In genomic region chr15:45704329-45705249, GRCh38 we compare ENCODE assay signal across 7 cellular contexts.
A peak's percentile ranks its signal among the peaks of the same experiment; 100 is the strongest.
DNase-seq lines count a peak whose midpoint lies in the region; ATAC-seq and TF ChIP-seq lines count a peak whose summit lies in the region.

No MANE protein-coding gene starts in this region.

- peaks cover 5% of the 10 kb centered on the region for H3K4me1 ChIP-seq in osteoblast (ENCODE audit: insufficient read depth, low read length)

- H3K9me3 ChIP-seq in osteoblast (ENCODE audit: low read depth, low read length): no peaks in the 10 kb centered on the region

- DNase-seq in activated CD8-positive, alpha-beta T cell treated with anti-CD3 and anti-CD28 coated beads for 36 hours: peak; percentile 17
- peak; percentile 59 for DNase-seq in fibroblast of pulmonary artery (ENCODE audit: low read depth)
- DNase-seq in osteoblast (ENCODE audit: insufficient read length, low spot score, missing footprints): no peak
- DNase-seq in mesenteric fat pad (ENCODE audit: low spot score): no peak

- H3K79me2 ChIP-seq in osteoblast (ENCODE audit: insufficient read depth, low read length): no peaks in the 10 kb centered on the region

- peak overlapping the region; percentile 31 for H3K27ac Mint-ChIP-seq in activated CD8-positive, alpha-beta T cell treated with anti-CD3 and anti-CD28 coated beads for 36 hours

- no peaks in the 10 kb centered on the region for H4K20me1 ChIP-seq in osteoblast (ENCODE audit: insufficient read depth, low read length)

- peak overlapping the region; percentile 70 for H3K4me3 ChIP-seq in fibroblast of pulmonary artery (replicated peaks; ENCODE audit: low read depth, low read length)
- H3K4me3 ChIP-seq in osteoblast (ENCODE audit: insufficient read depth, low read length): peak overlapping the region; percentile 78

- H3K27me3 Mint-ChIP-seq in activated CD8-positive, alpha-beta T cell treated with anti-CD3 and anti-CD28 coated beads for 36 hours: peaks cover 7% of the 10 kb centered on the region

- H3K27ac ChIP-seq in osteoblast (ENCODE audit: low read depth, low read length): no peak overlapping the region

- H2AFZ ChIP-seq in osteoblast (ENCODE audit: low read length): peak overlapping the region; percentile 97

- peak; percentile 6 for ATAC-seq in HG02623 (IDR thresholded peaks at IDR 0.05; ENCODE audit: unreplicated experiment)
- ATAC-seq in activated CD8-positive, alpha-beta T cell treated with anti-CD3 and anti-CD28 coated beads for 36 hours: peak; percentile 32
- no peak for ATAC-seq in GM21723 (IDR thresholded peaks at IDR 0.05; ENCODE audit: unreplicated experiment)
- no peak for ATAC-seq in GM19455 (IDR thresholded peaks at IDR 0.05; ENCODE audit: unreplicated experiment)

- H3K4me2 ChIP-seq in osteoblast (ENCODE audit: insufficient read depth, low read length): peak overlapping the region; percentile 96

- H3K4me3 Mint-ChIP-seq in activated CD8-positive, alpha-beta T cell treated with anti-CD3 and anti-CD28 coated beads for 36 hours: peak overlapping the region; percentile 74

- POLR2A ChIA-PET in activated CD8-positive, alpha-beta T cell treated with anti-CD3 and anti-CD28 coated beads for 36 hours (lab: Charles Lee): no interaction called here

- H3K36me3 Mint-ChIP-seq in activated CD8-positive, alpha-beta T cell treated with anti-CD3 and anti-CD28 coated beads for 36 hours (ENCODE audit: low read depth): no peaks in the 10 kb centered on the region

- H3K36me3 ChIP-seq in osteoblast (ENCODE audit: insufficient read depth, low read length): no peaks in the 10 kb centered on the region

- peaks cover 11% of the 10 kb centered on the region for H3K4me1 Mint-ChIP-seq in activated CD8-positive, alpha-beta T cell treated with anti-CD3 and anti-CD28 coated beads for 36 hours (ENCODE audit: low read depth)

- H3K9me3 Mint-ChIP-seq in activated CD8-positive, alpha-beta T cell treated with anti-CD3 and anti-CD28 coated beads for 36 hours: no peaks in the 10 kb centered on the region

- intact Hi-C loops in activated CD8-positive, alpha-beta T cell treated with anti-CD3 and anti-CD28 coated beads for 36 hours (cut with micrococcal nuclease): loop anchor here (5.0 kb wide), 1 partner anchor 88 kb away; no protein-coding TSS in a partner anchor

- TF ChIP-seq CTCF in activated CD8-positive, alpha-beta T cell treated with anti-CD3 and anti-CD28 coated beads for 36 hours (IDR thresholded peaks at IDR 0.05): no peak
- no peak for TF ChIP-seq CTCF in fibroblast of pulmonary artery (IDR thresholded peaks at IDR 0.05; ENCODE audit: low read length, missing control alignments)
- TF ChIP-seq CTCF in osteoblast (IDR thresholded peaks at IDR 0.05; ENCODE audit: extremely low read depth, low read depth, low read length): no peak

- CTCF ChIA-PET in activated CD8-positive, alpha-beta T cell treated with anti-CD3 and anti-CD28 coated beads for 36 hours (lab: Charles Lee): interaction anchor here (0.6 to 3.8 kb wide), 36 partner anchors 7 to 327 kb away, joined by 3 to 31 read pairs (median 5); no protein-coding TSS in a partner anchor

- H3K27me3 ChIP-seq in osteoblast (ENCODE audit: insufficient read depth, low read length): peaks cover 6% of the 10 kb centered on the region

Comparison
In these comparisons a context has a peak if more than half of its experiments do, and no peak if none do; other contexts are left out.
1. ATAC-seq: peak in HG02623 (single experiment) and activated CD8-positive, alpha-beta T cell treated with anti-CD3 and anti-CD28 coated beads for 36 hours (single experiment); none in GM21723 (single experiment) and GM19455 (single experiment).
2. DNase-seq: peak in activated CD8-positive, alpha-beta T cell treated with anti-CD3 and anti-CD28 coated beads for 36 hours (single experiment) and fibroblast of pulmonary artery (single experiment); none in osteoblast (single experiment) and mesenteric fat pad (single experiment).